In the genomic region with DNA sequence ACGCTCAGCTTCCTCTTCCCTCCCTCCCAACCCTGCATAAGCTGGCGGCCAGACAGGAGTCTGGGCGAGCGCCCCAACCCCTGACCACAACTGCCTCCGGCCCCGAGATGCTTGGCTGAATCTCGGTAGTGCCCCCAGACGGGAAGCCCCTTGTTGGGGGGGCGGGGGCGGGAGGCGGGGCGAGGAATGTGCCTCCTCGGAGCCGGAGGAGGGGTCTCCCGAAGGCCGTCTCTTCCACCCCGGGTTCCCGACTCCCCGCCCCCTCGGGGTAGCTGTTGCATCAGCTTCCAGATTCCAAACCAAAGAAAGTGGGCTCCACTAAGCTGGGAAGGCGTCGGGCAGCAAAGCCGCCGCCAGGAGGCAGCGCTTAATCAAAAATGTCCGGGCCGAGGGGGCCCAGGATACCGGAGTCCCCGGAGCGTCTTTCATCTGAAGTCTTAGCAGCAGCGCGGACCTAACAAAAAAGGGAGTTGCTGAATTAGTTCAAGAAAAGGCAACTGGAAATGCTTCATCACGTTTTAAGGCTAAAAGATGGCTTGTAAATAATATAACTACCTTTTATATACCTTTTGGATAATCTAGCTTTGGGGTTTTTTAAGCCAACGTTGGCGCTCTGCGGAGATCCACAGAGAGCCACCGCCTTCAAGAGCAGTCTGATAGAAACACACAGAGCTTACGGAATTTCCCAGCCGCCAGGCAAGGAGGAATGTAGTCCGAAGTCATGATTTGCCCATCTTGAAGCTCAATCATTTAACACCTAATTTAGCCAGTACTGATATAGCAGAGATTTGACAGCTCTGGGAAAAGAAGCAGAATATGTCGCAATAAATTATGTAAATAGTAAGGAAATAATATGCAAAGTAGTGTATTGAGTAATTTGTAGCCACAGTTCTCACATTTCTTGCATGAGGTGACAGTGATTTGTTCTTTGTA, we compare ENCODE assay signal across 1 cellular context.
TF ChIP-seq lines count a peak whose summit lies in the region.

No MANE protein-coding gene starts in this region.

TF ChIP-seq in HepG2, 621 proteins besides CTCF, POLR2A, EP300 and RAD21 (continued from another document and continues in another):
- TF ChIP-seq, protein P1, sequence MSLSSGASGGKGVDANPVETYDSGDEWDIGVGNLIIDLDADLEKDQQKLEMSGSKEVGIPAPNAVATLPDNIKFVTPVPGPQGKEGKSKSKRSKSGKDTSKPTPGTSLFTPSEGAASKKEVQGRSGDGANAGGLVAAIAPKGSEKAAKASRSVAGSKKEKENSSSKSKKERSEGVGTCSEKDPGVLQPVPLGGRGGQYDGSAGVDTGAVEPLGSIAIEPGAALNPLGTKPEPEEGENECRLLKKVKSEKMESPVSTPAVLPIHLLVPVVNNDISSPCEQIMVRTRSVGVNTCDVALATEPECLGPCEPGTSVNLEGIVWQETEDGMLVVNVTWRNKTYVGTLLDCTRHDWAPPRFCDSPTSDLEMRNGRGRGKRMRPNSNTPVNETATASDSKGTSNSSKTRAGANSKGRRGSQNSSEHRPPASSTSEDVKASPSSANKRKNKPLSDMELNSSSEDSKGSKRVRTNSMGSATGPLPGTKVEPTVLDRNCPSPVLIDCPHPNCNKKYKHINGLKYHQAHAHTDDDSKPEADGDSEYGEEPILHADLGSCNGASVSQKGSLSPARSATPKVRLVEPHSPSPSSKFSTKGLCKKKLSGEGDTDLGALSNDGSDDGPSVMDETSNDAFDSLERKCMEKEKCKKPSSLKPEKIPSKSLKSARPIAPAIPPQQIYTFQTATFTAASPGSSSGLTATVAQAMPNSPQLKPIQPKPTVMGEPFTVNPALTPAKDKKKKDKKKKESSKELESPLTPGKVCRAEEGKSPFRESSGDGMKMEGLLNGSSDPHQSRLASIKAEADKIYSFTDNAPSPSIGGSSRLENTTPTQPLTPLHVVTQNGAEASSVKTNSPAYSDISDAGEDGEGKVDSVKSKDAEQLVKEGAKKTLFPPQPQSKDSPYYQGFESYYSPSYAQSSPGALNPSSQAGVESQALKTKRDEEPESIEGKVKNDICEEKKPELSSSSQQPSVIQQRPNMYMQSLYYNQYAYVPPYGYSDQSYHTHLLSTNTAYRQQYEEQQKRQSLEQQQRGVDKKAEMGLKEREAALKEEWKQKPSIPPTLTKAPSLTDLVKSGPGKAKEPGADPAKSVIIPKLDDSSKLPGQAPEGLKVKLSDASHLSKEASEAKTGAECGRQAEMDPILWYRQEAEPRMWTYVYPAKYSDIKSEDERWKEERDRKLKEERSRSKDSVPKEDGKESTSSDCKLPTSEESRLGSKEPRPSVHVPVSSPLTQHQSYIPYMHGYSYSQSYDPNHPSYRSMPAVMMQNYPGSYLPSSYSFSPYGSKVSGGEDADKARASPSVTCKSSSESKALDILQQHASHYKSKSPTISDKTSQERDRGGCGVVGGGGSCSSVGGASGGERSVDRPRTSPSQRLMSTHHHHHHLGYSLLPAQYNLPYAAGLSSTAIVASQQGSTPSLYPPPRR (CRISPR knock-in tag; IDR thresholded peaks at IDR 0.05; ENCODE audit: borderline replicate concordance), result no peak
- TF ChIP-seq ZSCAN20 (CRISPR knock-in tag; IDR thresholded peaks at IDR 0.05; ENCODE audit: borderline replicate concordance) (peak; percentile 58; the same call in 1 of the 2 replicates), MAFG (CRISPR knock-in tag; IDR thresholded peaks at IDR 0.05) (no peak), TBP (CRISPR knock-in tag; IDR thresholded peaks at IDR 0.05) (no peak), HHEX (CRISPR knock-in tag; IDR thresholded peaks at IDR 0.05) (no peak), CAMTA2 (CRISPR knock-in tag; IDR thresholded peaks at IDR 0.05; ENCODE audit: borderline replicate concordance) (no peak), ZNF547 (CRISPR knock-in tag; IDR thresholded peaks at IDR 0.05) (no peak), ZFP36L1 (CRISPR knock-in tag; IDR thresholded peaks at IDR 0.05) (no peak), NCOA2 (CRISPR knock-in tag; IDR thresholded peaks at IDR 0.05) (peak; percentile 56), TARDBP (CRISPR knock-in tag; IDR thresholded peaks at IDR 0.05) (no peak), FOXP1 (IDR thresholded peaks at IDR 0.05) (no peak), FOXP1 (CRISPR knock-in tag; IDR thresholded peaks at IDR 0.05) (no peak), MEIS1 (CRISPR knock-in tag; IDR thresholded peaks at IDR 0.05; ENCODE audit: borderline replicate concordance) (no peak), NBN (conservative IDR thresholded peaks at IDR 0.05) (no peak), THYN1 (CRISPR knock-in tag; IDR thresholded peaks at IDR 0.05; ENCODE audit: borderline replicate concordance, low read depth) (no peak), BRD4 (CRISPR knock-in tag; IDR thresholded peaks at IDR 0.05) (no peak), REXO4 (CRISPR knock-in tag; IDR thresholded peaks at IDR 0.05; ENCODE audit: borderline replicate concordance) (no peak), YEATS2 (CRISPR knock-in tag; IDR thresholded peaks at IDR 0.05; ENCODE audit: borderline replicate concordance) (peak; percentile 62; the same call in 1 of the 2 replicates), ZNF232 (CRISPR knock-in tag; IDR thresholded peaks at IDR 0.05; ENCODE audit: borderline replicate concordance) (no peak; the same call in 1 of the 2 replicates), DNMT3B (CRISPR knock-in tag; conservative IDR thresholded peaks at IDR 0.05) (no peak), ZNF484 (CRISPR knock-in tag; IDR thresholded peaks at IDR 0.05; ENCODE audit: borderline replicate concordance, low read depth) (no peak), HOXA5 (CRISPR knock-in tag; IDR thresholded peaks at IDR 0.05) (no peak), ZNF331 (CRISPR knock-in tag; IDR thresholded peaks at IDR 0.05) (peak; percentile 80), MAFF (IDR thresholded peaks at IDR 0.05; ENCODE audit: low read depth, low read length) (no peak), ZNF451 (CRISPR knock-in tag; IDR thresholded peaks at IDR 0.05) (no peak), PITX1 (CRISPR knock-in tag; IDR thresholded peaks at IDR 0.05) (peak; percentile 79; the same call in 1 of the 2 replicates), ZNF629 (CRISPR knock-in tag; conservative IDR thresholded peaks at IDR 0.05) (no peak), ZNF468 (CRISPR knock-in tag; IDR thresholded peaks at IDR 0.05) (no peak)
- TF ChIP-seq, protein P2, sequence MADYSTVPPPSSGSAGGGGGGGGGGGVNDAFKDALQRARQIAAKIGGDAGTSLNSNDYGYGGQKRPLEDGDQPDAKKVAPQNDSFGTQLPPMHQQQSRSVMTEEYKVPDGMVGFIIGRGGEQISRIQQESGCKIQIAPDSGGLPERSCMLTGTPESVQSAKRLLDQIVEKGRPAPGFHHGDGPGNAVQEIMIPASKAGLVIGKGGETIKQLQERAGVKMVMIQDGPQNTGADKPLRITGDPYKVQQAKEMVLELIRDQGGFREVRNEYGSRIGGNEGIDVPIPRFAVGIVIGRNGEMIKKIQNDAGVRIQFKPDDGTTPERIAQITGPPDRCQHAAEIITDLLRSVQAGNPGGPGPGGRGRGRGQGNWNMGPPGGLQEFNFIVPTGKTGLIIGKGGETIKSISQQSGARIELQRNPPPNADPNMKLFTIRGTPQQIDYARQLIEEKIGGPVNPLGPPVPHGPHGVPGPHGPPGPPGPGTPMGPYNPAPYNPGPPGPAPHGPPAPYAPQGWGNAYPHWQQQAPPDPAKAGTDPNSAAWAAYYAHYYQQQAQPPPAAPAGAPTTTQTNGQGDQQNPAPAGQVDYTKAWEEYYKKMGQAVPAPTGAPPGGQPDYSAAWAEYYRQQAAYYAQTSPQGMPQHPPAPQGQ (CRISPR knock-in tag; IDR thresholded peaks at IDR 0.05; ENCODE audit: borderline replicate concordance), result no peak
- TF ChIP-seq, protein P3, sequence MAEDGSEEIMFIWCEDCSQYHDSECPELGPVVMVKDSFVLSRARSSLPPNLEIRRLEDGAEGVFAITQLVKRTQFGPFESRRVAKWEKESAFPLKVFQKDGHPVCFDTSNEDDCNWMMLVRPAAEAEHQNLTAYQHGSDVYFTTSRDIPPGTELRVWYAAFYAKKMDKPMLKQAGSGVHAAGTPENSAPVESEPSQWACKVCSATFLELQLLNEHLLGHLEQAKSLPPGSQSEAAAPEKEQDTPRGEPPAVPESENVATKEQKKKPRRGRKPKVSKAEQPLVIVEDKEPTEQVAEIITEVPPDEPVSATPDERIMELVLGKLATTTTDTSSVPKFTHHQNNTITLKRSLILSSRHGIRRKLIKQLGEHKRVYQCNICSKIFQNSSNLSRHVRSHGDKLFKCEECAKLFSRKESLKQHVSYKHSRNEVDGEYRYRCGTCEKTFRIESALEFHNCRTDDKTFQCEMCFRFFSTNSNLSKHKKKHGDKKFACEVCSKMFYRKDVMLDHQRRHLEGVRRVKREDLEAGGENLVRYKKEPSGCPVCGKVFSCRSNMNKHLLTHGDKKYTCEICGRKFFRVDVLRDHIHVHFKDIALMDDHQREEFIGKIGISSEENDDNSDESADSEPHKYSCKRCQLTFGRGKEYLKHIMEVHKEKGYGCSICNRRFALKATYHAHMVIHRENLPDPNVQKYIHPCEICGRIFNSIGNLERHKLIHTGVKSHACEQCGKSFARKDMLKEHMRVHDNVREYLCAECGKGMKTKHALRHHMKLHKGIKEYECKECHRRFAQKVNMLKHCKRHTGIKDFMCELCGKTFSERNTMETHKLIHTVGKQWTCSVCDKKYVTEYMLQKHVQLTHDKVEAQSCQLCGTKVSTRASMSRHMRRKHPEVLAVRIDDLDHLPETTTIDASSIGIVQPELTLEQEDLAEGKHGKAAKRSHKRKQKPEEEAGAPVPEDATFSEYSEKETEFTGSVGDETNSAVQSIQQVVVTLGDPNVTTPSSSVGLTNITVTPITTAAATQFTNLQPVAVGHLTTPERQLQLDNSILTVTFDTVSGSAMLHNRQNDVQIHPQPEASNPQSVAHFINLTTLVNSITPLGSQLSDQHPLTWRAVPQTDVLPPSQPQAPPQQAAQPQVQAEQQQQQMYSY (CRISPR knock-in tag; IDR thresholded peaks at IDR 0.05), result no peak
- TF ChIP-seq, protein P4, sequence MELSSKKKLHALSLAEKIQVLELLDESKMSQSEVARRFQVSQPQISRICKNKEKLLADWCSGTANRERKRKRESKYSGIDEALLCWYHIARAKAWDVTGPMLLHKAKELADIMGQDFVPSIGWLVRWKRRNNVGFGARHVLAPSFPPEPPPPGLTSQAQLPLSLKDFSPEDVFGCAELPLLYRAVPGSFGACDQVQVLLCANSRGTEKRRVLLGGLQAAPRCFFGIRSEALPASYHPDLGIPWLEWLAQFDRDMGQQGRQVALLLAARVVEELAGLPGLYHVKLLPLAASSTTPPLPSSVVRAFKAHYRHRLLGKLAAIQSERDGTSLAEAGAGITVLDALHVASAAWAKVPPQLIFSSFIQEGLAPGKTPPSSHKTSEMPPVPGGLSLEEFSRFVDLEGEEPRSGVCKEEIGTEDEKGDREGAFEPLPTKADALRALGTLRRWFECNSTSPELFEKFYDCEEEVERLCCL (CRISPR knock-in tag; IDR thresholded peaks at IDR 0.05; ENCODE audit: borderline replicate concordance), result no peak
- TF ChIP-seq, protein P5, sequence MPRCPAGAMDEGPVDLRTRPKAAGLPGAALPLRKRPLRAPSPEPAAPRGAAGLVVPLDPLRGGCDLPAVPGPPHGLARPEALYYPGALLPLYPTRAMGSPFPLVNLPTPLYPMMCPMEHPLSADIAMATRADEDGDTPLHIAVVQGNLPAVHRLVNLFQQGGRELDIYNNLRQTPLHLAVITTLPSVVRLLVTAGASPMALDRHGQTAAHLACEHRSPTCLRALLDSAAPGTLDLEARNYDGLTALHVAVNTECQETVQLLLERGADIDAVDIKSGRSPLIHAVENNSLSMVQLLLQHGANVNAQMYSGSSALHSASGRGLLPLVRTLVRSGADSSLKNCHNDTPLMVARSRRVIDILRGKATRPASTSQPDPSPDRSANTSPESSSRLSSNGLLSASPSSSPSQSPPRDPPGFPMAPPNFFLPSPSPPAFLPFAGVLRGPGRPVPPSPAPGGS (CRISPR knock-in tag; IDR thresholded peaks at IDR 0.05), result 0 out of 2 replicates have a peak, but pooled peaks have one; percentile 17
- TF ChIP-seq, protein P6, sequence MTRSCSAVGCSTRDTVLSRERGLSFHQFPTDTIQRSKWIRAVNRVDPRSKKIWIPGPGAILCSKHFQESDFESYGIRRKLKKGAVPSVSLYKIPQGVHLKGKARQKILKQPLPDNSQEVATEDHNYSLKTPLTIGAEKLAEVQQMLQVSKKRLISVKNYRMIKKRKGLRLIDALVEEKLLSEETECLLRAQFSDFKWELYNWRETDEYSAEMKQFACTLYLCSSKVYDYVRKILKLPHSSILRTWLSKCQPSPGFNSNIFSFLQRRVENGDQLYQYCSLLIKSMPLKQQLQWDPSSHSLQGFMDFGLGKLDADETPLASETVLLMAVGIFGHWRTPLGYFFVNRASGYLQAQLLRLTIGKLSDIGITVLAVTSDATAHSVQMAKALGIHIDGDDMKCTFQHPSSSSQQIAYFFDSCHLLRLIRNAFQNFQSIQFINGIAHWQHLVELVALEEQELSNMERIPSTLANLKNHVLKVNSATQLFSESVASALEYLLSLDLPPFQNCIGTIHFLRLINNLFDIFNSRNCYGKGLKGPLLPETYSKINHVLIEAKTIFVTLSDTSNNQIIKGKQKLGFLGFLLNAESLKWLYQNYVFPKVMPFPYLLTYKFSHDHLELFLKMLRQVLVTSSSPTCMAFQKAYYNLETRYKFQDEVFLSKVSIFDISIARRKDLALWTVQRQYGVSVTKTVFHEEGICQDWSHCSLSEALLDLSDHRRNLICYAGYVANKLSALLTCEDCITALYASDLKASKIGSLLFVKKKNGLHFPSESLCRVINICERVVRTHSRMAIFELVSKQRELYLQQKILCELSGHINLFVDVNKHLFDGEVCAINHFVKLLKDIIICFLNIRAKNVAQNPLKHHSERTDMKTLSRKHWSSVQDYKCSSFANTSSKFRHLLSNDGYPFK (CRISPR knock-in tag; IDR thresholded peaks at IDR 0.05; ENCODE audit: borderline replicate concordance), result no peak
